Comparison of ENCODE assay signal across 10 cellular contexts in the genomic region with DNA sequence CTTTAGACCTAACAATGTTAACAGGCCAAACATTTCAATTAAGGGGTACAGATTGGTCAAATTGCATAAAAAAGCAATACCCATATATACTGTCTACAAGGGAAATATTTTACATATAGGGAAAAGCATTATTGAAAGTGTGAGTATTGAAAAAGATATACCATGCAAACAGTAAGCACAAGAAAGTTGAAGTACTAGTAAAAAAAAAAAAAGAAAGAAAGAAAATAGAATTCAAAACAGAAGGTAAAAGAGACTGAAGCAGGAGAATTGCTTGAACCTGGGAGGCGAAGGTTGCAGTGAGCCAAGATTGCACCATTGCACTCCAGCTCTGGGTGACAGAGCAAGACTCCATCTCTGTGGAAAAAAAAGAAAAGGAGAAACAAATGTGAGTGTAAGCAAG. TPM values are rescaled to one million over a fixed set of nuclear protein-coding genes. Genes with fewer than 3 reads are reported as not detected.
"Had no signal": no experiment of that assay in that cellular context is flagged by ENCODE, and none has a peak within 500 bp of the region (broad histone marks: within the 10 kb centered on the region; RNA-seq: fewer than 3 reads in every experiment).

No MANE protein-coding gene starts in this region.

- H3K4me3 Mint-ChIP-seq: GM23338, H9, HFFc6 had no signal

- H3K4me2 ChIP-seq: GM23338 had no signal

- H3K36me3 ChIP-seq: HAP-1 had no signal

- H3K27ac ChIP-seq: GM23248 had no signal

- H3K27ac Mint-ChIP-seq: GM23338, H9, HFFc6 had no signal

- DNase-seq: GM23248, GOT3, H7, H9, HCEC 1CT, HFFc6 had no signal

- H3K4me1 ChIP-seq: HAP-1 had no signal

- H2AFZ ChIP-seq: GM23248, GM23338 had no signal

- H3K9ac ChIP-seq: GM23248 had no signal

- H3K4me3 ChIP-seq: GM23248, GM23338, HAP-1 had no signal

RNA-seq across cellular contexts. Expression of a gene that starts 5.3 kb away (rescaled TPM):
- total RNA-seq: GM23248, GM23338, H1, H4, H7, H9, HFFc6 had no signal

RNA-seq across cellular contexts. Expression of a gene that starts 56.0 kb away (rescaled TPM):
- total RNA-seq: GM23248, H7 had no signal
